ENCODE assay signal across 8 cellular contexts in the genomic region with DNA sequence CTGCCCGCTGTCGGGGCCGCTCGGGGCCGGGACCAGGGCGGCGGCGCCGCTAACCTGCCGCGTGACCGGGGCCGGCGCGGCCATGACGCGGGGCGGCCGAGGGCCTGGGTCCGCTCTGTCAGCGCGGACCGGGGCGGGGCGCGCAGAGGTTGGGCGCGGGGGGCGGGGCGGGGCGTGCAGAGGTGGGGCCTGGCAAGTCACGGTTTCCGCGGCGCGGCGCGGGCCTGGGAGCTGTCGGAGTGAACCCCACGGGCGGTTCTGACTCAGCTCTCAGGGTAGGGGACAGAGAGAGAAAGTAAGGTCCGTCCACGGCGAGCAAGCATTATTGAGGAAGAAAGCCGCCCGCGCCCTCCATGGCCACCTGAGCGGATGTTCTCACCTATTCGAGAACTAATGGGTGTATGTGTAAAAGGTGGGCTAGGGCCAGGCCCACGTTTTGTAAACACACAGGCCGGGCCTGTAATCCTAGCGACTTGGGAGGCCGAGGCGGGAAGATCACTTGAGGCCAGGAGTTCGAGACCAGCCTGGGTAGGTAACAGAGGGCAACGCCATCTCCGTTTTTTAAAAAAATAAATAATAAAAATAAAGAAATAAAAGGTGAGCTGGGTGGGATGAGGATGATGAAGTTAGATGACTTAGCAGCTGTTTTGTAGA. TPM values are rescaled to one million over a fixed set of nuclear protein-coding genes. Genes with fewer than 3 reads are reported as not detected.
DNase-seq lines count a peak whose midpoint lies in the region; ATAC-seq and TF ChIP-seq lines count a peak whose summit lies in the region.

A gene with protein sequence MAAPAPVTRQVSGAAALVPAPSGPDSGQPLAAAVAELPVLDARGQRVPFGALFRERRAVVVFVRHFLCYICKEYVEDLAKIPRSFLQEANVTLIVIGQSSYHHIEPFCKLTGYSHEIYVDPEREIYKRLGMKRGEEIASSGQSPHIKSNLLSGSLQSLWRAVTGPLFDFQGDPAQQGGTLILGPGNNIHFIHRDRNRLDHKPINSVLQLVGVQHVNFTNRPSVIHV (minus strand): TSS at position 120 of the 654 bp plus-strand sequence. CDS start 36 bp downstream, at position 84.

- peak within 1 kb of the TSS; percentile 93 for H3K4me3 Mint-ChIP-seq in neural progenitor cell

- TF ChIP-seq CTCF in fibroblast of villous mesenchyme (IDR thresholded peaks at IDR 0.05; ENCODE audit: insufficient read depth, low read depth, low read length) = no peak
- no peak for TF ChIP-seq CTCF in neural progenitor cell (IDR thresholded peaks at IDR 0.05)
- no peak for TF ChIP-seq CTCF in stomach (IDR thresholded peaks at IDR 0.05)

- H3K27me3 Mint-ChIP-seq in neural progenitor cell (ENCODE audit: insufficient read depth, low read depth) = peaks cover 4% of the 10 kb centered on the region

- H3K4me1 ChIP-seq in neural progenitor cell = no peaks in the 10 kb centered on the region
- peaks cover 4 to 41% (median 18%) of the 10 kb centered on the region in 4 donors for H3K4me1 ChIP-seq in stomach

- no peak for TF ChIP-seq EP300 in stomach (IDR thresholded peaks at IDR 0.05)

- 3 to 14% (median 4%) methylated on average over 13 to 57 of the region's 57 CpGs for WGBS in stomach, 5 donors

- peak within 1 kb of the TSS; percentile 28 for H3K9ac ChIP-seq in neural progenitor cell

- peak within 1 kb of the TSS; percentile 83 for H3K4me2 ChIP-seq in neural progenitor cell

- H3K4me3 ChIP-seq in fibroblast of villous mesenchyme (ENCODE audit: low read depth, low read length) (peak within 1 kb of the TSS; percentile 70), neural progenitor cell (peak within 1 kb of the TSS; percentile 76), stomach (peak within 1 kb of the TSS; percentile 61 to 73 (median 62))

- H4K20me1 ChIP-seq in neural progenitor cell (ENCODE audit: low read depth) = no peaks in the 10 kb centered on the region

- peaks cover 2% of the 10 kb centered on the region for H3K36me3 Mint-ChIP-seq in neural progenitor cell

- H3K9me3 Mint-ChIP-seq in neural progenitor cell = no peaks in the 10 kb centered on the region

- H3K4me1 Mint-ChIP-seq in neural progenitor cell = peaks cover 11% of the 10 kb centered on the region

- H2AFZ ChIP-seq in neural progenitor cell (replicated peaks) = peak within 1 kb of the TSS; percentile 95

- ATAC-seq in GM19035 (IDR thresholded peaks at IDR 0.05; ENCODE audit: unreplicated experiment) = peak; percentile 63
- peak; percentile 80 for ATAC-seq in HG03432 (IDR thresholded peaks at IDR 0.05; ENCODE audit: unreplicated experiment)

- intact Hi-C loops in stomach (cut with DNase I; ENCODE audit: low total_unique reads) = loop anchor here (10.0 kb wide), 1 partner anchor 221 kb away; no protein-coding TSS in a partner anchor

- peak; percentile 67 for DNase-seq in AG08395 (ENCODE audit: low spot score)
- DNase-seq in RPMI8226 = peak; percentile 48
- peak; percentile 77 for DNase-seq in activated gamma-delta T cell (lab: John Stamatoyannopoulos, UW)
- DNase-seq in fibroblast of villous mesenchyme (ENCODE audit: low read depth) = peak; percentile 79
- DNase-seq in neural progenitor cell (ENCODE audit: low spot score) = no peak
- peak; percentile 85 for DNase-seq in stomach

- no peaks in the 10 kb centered on the region for H3K9me3 ChIP-seq in neural progenitor cell (ENCODE audit: low read depth)
- no peaks in the 10 kb centered on the region for H3K9me3 ChIP-seq in stomach

- no peak for TF ChIP-seq POLR2A in stomach (IDR thresholded peaks at IDR 0.05)

- peaks cover 19% of the 10 kb centered on the region for H3F3A ChIP-seq in neural progenitor cell (ENCODE audit: low read depth)

- H3K79me2 ChIP-seq in neural progenitor cell (ENCODE audit: low read depth) = no peaks in the 10 kb centered on the region

- H3K27ac ChIP-seq in neural progenitor cell (no peak within 1 kb of the TSS), stomach (peak within 1 kb of the TSS; percentile 95 to 99 (median 95))

- no peak within 1 kb of the TSS for H3K27ac Mint-ChIP-seq in neural progenitor cell

- peaks cover 26% of the 10 kb centered on the region for H3K27me3 ChIP-seq in neural progenitor cell
- H3K27me3 ChIP-seq in stomach = no peaks in the 10 kb centered on the region

- H3K36me3 ChIP-seq in neural progenitor cell (no peaks in the 10 kb centered on the region), stomach (peaks cover 6 to 26% (median 12%) of the 10 kb centered on the region in 4 donors)

RNA-seq across cellular contexts. Expression of the gene that starts here (rescaled TPM):
- total RNA-seq in fibroblast of villous mesenchyme (15.5 and 21.6 TPM in 2 replicates), neural progenitor cell (ENCODE audit: low replicate concordance) (4.2 and 5.1 TPM in 2 replicates), stomach (10 to 100 TPM in 3 of 5 donors, 1 to 10 TPM in 2; 6.8 to 35.0 (median 11.6) TPM)
- polyA plus RNA-seq in stomach = 1 to 10 TPM; 5.6 to 6.6 (median 6.1) TPM
